19 cellular contexts compared by ENCODE assay signal in the genomic region with DNA sequence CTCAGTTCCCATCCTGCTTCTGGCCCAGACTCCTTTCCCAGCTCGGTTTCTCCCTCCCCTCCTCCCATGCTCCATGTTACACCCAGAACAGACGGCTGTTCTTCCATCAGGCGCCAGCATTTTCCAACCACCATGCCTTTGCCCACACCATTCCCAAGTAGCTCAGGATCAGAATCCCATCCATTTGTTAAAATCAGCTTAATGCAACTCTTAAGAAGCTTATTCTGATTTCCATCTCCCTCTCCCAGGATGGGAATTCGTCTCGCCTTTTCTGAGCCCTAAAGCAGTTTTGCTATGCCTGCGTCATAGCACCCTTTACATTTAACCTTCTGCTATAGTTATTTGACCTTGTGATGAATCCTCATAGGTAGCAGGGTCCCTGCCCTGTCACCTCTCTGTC.
DNase-seq lines count a peak whose midpoint lies in the region; ATAC-seq and TF ChIP-seq lines count a peak whose summit lies in the region.
"Had no signal": no experiment of that assay in that cellular context is flagged by ENCODE, and none has a peak within 500 bp of the region (broad histone marks: within the 10 kb centered on the region; RNA-seq: fewer than 3 reads in every experiment).

No MANE protein-coding gene starts in this region.

- dilution Hi-C loops in IMR-90 (cut with HindIII; ENCODE audit: low sequenced_read_pairs, unreplicated experiment): no loop called here

- no peaks in the 10 kb centered on the region for H3K27me3 Mint-ChIP-seq in CD14-positive monocyte (ENCODE audit: low read depth in 3 of 3)
- no peaks in the 10 kb centered on the region for H3K27me3 Mint-ChIP-seq in chondrocyte (ENCODE audit: low read depth)
- H3K27me3 Mint-ChIP-seq in neural progenitor cell (ENCODE audit: insufficient read depth, low read depth): peaks cover 16% of the 10 kb centered on the region
- no peaks in the 10 kb centered on the region for H3K27me3 Mint-ChIP-seq in osteocyte (ENCODE audit: unreplicated experiment)

- peaks cover 88 to 100% of the 10 kb centered on the region in 2 donors for H3K36me3 Mint-ChIP-seq in CD14-positive monocyte
- peaks cover 62% of the 10 kb centered on the region for H3K36me3 Mint-ChIP-seq in chondrocyte (ENCODE audit: low read depth)
- H3K36me3 Mint-ChIP-seq in neural progenitor cell: no peaks in the 10 kb centered on the region
- H3K36me3 Mint-ChIP-seq in osteocyte (ENCODE audit: unreplicated experiment): peaks cover 7% of the 10 kb centered on the region
- H3K36me3 Mint-ChIP-seq: stimulated activated memory B cell treated with anti-CD40 and anti-IgM and Interleukin-4, amounts not matched to agents 10 μg/mL and 1 μg/mL and 100 μg/mL, for 72 hours had no signal

- H2AFZ ChIP-seq in IMR-90 (replicated peaks; ENCODE audit: low read length, poor library complexity) (no peak overlapping the region), neural progenitor cell (replicated peaks) (no peak overlapping the region)
- H2AFZ ChIP-seq: GM23248, PC-9 had no signal

- no peak overlapping the region for H3K4me2 ChIP-seq in IMR-90 (ENCODE audit: low read depth, low read length)
- no peak overlapping the region for H3K4me2 ChIP-seq in neural progenitor cell

- H2AK5ac ChIP-seq in IMR-90 (ENCODE audit: low read depth, low read length): peak overlapping the region; percentile 45; the same call in 1 of the 2 replicates

- peaks cover 44% of the 10 kb centered on the region for H3K4me1 Mint-ChIP-seq in CD14-positive monocyte
- peaks cover 75% of the 10 kb centered on the region for H3K4me1 Mint-ChIP-seq in chondrocyte (ENCODE audit: low read depth)
- H3K4me1 Mint-ChIP-seq in neural progenitor cell: peaks cover 13% of the 10 kb centered on the region
- peaks cover 15% of the 10 kb centered on the region for H3K4me1 Mint-ChIP-seq in osteocyte (ENCODE audit: unreplicated experiment)
- H3K4me1 Mint-ChIP-seq: neural crest cell had no signal

- no peak overlapping the region for H3K23ac ChIP-seq in IMR-90 (ENCODE audit: low read depth, low read length)

- POLR2A ChIA-PET in IMR-90 (lab: Charles Lee; ENCODE audit: unreplicated experiment): no interaction called here

- TF ChIP-seq RAD21 in IMR-90 (IDR thresholded peaks at IDR 0.05; ENCODE audit: low read length): no peak

- TF ChIP-seq CTCF in CD14-positive monocyte (IDR thresholded peaks at IDR 0.05) (no peak), IMR-90 (conservative IDR thresholded peaks at IDR 0.05; ENCODE audit: low read depth, low read length) (no peak), chondrocyte (IDR thresholded peaks at IDR 0.05) (no peak), neural progenitor cell (IDR thresholded peaks at IDR 0.05) (no peak), osteocyte (IDR thresholded peaks at IDR 0.05) (no peak)

- CTCF ChIA-PET in IMR-90 (lab: Yijun Ruan, JAX): interaction anchor here (1.2 kb wide), 1 partner anchor 82 kb away, joined by 3 read pairs; no protein-coding TSS in a partner anchor

- TF ChIP-seq POLR2A in IMR-90 (IDR thresholded peaks at IDR 0.05; ENCODE audit: low read depth, low read length): no peak

- H3K4ac ChIP-seq in IMR-90 (ENCODE audit: low read depth, low read length): no peak overlapping the region; the same call in 1 of the 2 replicates

- H4K91ac ChIP-seq in IMR-90 (ENCODE audit: insufficient read depth, low read depth, low read length): no peak overlapping the region

- peaks cover 26% of the 10 kb centered on the region for H3K4me1 ChIP-seq in IMR-90 (ENCODE audit: control insufficient read depth, insufficient read depth, low read length)
- no peaks in the 10 kb centered on the region for H3K4me1 ChIP-seq in neural progenitor cell

- H3K14ac ChIP-seq in IMR-90 (replicated peaks; ENCODE audit: low read depth, low read length): peak overlapping the region; percentile 5; the same call in 1 of the 2 replicates

- no peak overlapping the region for H4K5ac ChIP-seq in IMR-90 (ENCODE audit: low read depth, low read length)

- H3K79me2 ChIP-seq in neural progenitor cell (ENCODE audit: low read depth): no peaks in the 10 kb centered on the region

- H3K9me3 ChIP-seq in IMR-90 (ENCODE audit: control insufficient read depth, insufficient read depth, low read length) (no peaks in the 10 kb centered on the region), neural progenitor cell (ENCODE audit: low read depth) (no peaks in the 10 kb centered on the region)

- no peak overlapping the region for H2AK9ac ChIP-seq in IMR-90 (replicated peaks; ENCODE audit: low read depth, low read length, poor library complexity)

- H3K4me3 ChIP-seq in IMR-90 (ENCODE audit: insufficient read depth, low read depth, low read length) (no peak overlapping the region), neural progenitor cell (no peak overlapping the region)
- H3K4me3 ChIP-seq: GM23248, PC-9 had no signal

- H3K27ac ChIP-seq in IMR-90 (ENCODE audit: insufficient read depth, low read length): no peak overlapping the region
- no peak overlapping the region for H3K27ac ChIP-seq in neural progenitor cell
- H3K27ac ChIP-seq: GM23248 had no signal

- no peak overlapping the region for H2BK15ac ChIP-seq in IMR-90 (ENCODE audit: low read depth, low read length)

- intact Hi-C loops in CD14-positive monocyte (cut with micrococcal nuclease) (loop anchor here in 1 of 2 donors (10.0 kb wide), 1 partner anchor 46 kb away; no protein-coding TSS in a partner anchor), IMR-90 (cut with micrococcal nuclease) (no loop called here)

- in situ Hi-C loops in IMR-90 (cut with MboI; ENCODE audit: low sequenced_read_pairs): no loop called here

- H3K9me3 Mint-ChIP-seq in CD14-positive monocyte (peaks cover 0 to 7% (median 0%) of the 10 kb centered on the region in 7 donors), chondrocyte (ENCODE audit: low read depth) (no peaks in the 10 kb centered on the region), neural progenitor cell (no peaks in the 10 kb centered on the region), osteocyte (ENCODE audit: unreplicated experiment) (no peaks in the 10 kb centered on the region)
- H3K9me3 Mint-ChIP-seq: activated T-cell treated with anti-CD3 and anti-CD28 coated beads, Interleukin-2, amount 50 U/mL, for 72 hours; neural crest cell; stimulated activated memory B cell treated with anti-CD40 and anti-IgM and Interleukin-4, amounts not matched to agents 10 μg/mL and 1 μg/mL and 100 μg/mL, for 72 hours had no signal

- H3K9ac ChIP-seq in IMR-90 (ENCODE audit: low read depth, low read length) (no peak overlapping the region), neural progenitor cell (no peak overlapping the region)
- H3K9ac ChIP-seq: GM23248 had no signal

- H3K27ac Mint-ChIP-seq in CD14-positive monocyte (peak overlapping the region in 4 of 7 donors; percentile 10 to 75 (median 56)), chondrocyte (ENCODE audit: unreplicated experiment) (peak overlapping the region; percentile 77), neural progenitor cell (peak overlapping the region; percentile 27), osteocyte (ENCODE audit: unreplicated experiment) (no peak overlapping the region)
- H3K27ac Mint-ChIP-seq: activated T-cell treated with anti-CD3 and anti-CD28 coated beads, Interleukin-2, amount 50 U/mL, for 72 hours; stimulated activated memory B cell treated with anti-CD40 and anti-IgM and Interleukin-4, amounts not matched to agents 10 μg/mL and 1 μg/mL and 100 μg/mL, for 72 hours had no signal

- no peak overlapping the region for H2BK120ac ChIP-seq in IMR-90 (ENCODE audit: low read depth, low read length)

- peaks cover 44% of the 10 kb centered on the region for H3K9me1 ChIP-seq in IMR-90 (ENCODE audit: insufficient read depth, low read length)

- no peak overlapping the region for H3K56ac ChIP-seq in IMR-90 (ENCODE audit: extremely low read depth, insufficient read depth, low read length)

- peaks cover 69% of the 10 kb centered on the region for H3K36me3 ChIP-seq in IMR-90 (ENCODE audit: control insufficient read depth, insufficient read depth, low read length)
- H3K36me3 ChIP-seq in neural progenitor cell: no peaks in the 10 kb centered on the region

- no peaks in the 10 kb centered on the region for H3F3A ChIP-seq in neural progenitor cell (ENCODE audit: low read depth)

- DNase-seq in CD14-positive monocyte (ENCODE audit: low spot score) (no peak), IMR-90 (no peak), chondrocyte (ENCODE audit: low spot score) (no peak), neural progenitor cell (ENCODE audit: low spot score) (no peak), HT-29 (ENCODE audit: low spot score) (no peak), DMS53 (lab: John Stamatoyannopoulos, UW) (no peak), osteocyte (ENCODE audit: extremely low spot score, unreplicated experiment) (no peak)
- no peak for DNase-seq in activated CD8-positive, alpha-beta memory T cell treated with anti-CD3 and anti-CD28 coated beads, Interleukin-2, amount 50 U/mL, for 4 hours
- DNase-seq: activated T-cell treated with anti-CD3 and anti-CD28 coated beads, Interleukin-2, amount 50 U/mL, for 72 hours; amniotic stem cell; dermis blood vessel endothelial cell; DMS79 treated with DMSO at 0.1 percent for 48 hours; GM23248; NCI-H187 treated with DMSO at 0.1 percent for 48 hours; NCI-H526; PC-9 had no signal

- H4K20me1 ChIP-seq in IMR-90 (ENCODE audit: insufficient read depth, low read length) (no peaks in the 10 kb centered on the region), neural progenitor cell (ENCODE audit: low read depth) (no peaks in the 10 kb centered on the region)

- no peak for ATAC-seq in IMR-90 (ENCODE audit: low read depth)
- ATAC-seq: activated CD4-positive, CD25-positive, alpha-beta regulatory T cell treated with anti-CD3 and anti-CD28 coated beads, Interleukin-2, amount 50 U/mL, for 24 hours; activated T-cell treated with anti-CD3 and anti-CD28 coated beads, Interleukin-2, amount 50 U/mL, for 72 hours; stimulated activated memory B cell treated with anti-CD40 and anti-IgM and Interleukin-4, amounts not matched to agents 10 μg/mL and 1 μg/mL and 100 μg/mL, for 72 hours had no signal

- H2BK5ac ChIP-seq in IMR-90 (ENCODE audit: low read depth, low read length, poor library complexity, severe bottlenecking): no peak overlapping the region

- WGBS in IMR-90 (ENCODE audit: extremely low coverage in 2 of 2, insufficient read length in 1 of 2), 2 experiments: 100% methylated on average over 1 of the region's 6 CpGs; no CpG with 5 or more reads in 1 of the 2 experiments

- H4K8ac ChIP-seq in IMR-90 (ENCODE audit: low read depth in 2 of 2, low read length in 2 of 2): peak overlapping the region in 1 of 2 experiments; percentile 20; a peak in 1 of 4 replicates

- H3K18ac ChIP-seq in IMR-90 (ENCODE audit: low read depth, low read length): no peak overlapping the region

- H3K4me3 Mint-ChIP-seq in CD14-positive monocyte (no peak overlapping the region), chondrocyte (ENCODE audit: unreplicated experiment) (no peak overlapping the region), neural progenitor cell (peak overlapping the region; percentile 26), osteocyte (ENCODE audit: unreplicated experiment) (no peak overlapping the region)
- H3K4me3 Mint-ChIP-seq: activated T-cell treated with anti-CD3 and anti-CD28 coated beads, Interleukin-2, amount 50 U/mL, for 72 hours; neural crest cell; stimulated activated memory B cell treated with anti-CD40 and anti-IgM and Interleukin-4, amounts not matched to agents 10 μg/mL and 1 μg/mL and 100 μg/mL, for 72 hours had no signal

- H2BK20ac ChIP-seq in IMR-90 (ENCODE audit: low read depth, low read length): no peak overlapping the region

- no peaks in the 10 kb centered on the region for H3K27me3 ChIP-seq in IMR-90 (ENCODE audit: control insufficient read depth, insufficient read depth, low read length)
- H3K27me3 ChIP-seq in neural progenitor cell: no peaks in the 10 kb centered on the region

- no TSS peak for BruUV-seq in IMR-90 (replicated peaks; lab: Mats Ljungman, UMichigan)

- H3K79me1 ChIP-seq in IMR-90 (ENCODE audit: low read depth in 1 of 2, low read length in 2 of 2): peaks cover 55 to 96% of the 10 kb centered on the region in 2 experiments
